1 cellular context compared by ENCODE assay signal in genomic region chr1:24765308-24765988, GRCh38.
A peak's percentile ranks its signal among the peaks of the same experiment; 100 is the strongest.
TF ChIP-seq lines count a peak whose summit lies in the region.

No MANE protein-coding gene starts in this region.

TF ChIP-seq in K562, 482 proteins besides CTCF, POLR2A, EP300 and RAD21 (continued from another document and continues in another):
- TF ChIP-seq ZFP91 (CRISPR knock-in tag; IDR thresholded peaks at IDR 0.05): no peak
- TF ChIP-seq BCOR (IDR thresholded peaks at IDR 0.05): peak; percentile 77
- peak; percentile 85 for TF ChIP-seq ZNF584 (CRISPR knock-in tag; IDR thresholded peaks at IDR 0.05; ENCODE audit: low read depth)
- TF ChIP-seq ZNF766 (CRISPR knock-in tag; conservative IDR thresholded peaks at IDR 0.05): peak; percentile 93
- TF ChIP-seq ZNF354B (CRISPR knock-in tag; IDR thresholded peaks at IDR 0.05): peak; percentile 49; the same call in 1 of the 2 replicates
- 0 out of 2 replicates have a peak, but pooled peaks have one; percentile 63 for TF ChIP-seq MIER1 (IDR thresholded peaks at IDR 0.05; ENCODE audit: low read depth)
- TF ChIP-seq ZBTB1 (CRISPR knock-in tag; IDR thresholded peaks at IDR 0.05; ENCODE audit: borderline replicate concordance, low read depth): no peak
- TF ChIP-seq EGR1 (conservative IDR thresholded peaks at IDR 0.05): no peak
- TF ChIP-seq ZNF609 (CRISPR knock-in tag; IDR thresholded peaks at IDR 0.05; ENCODE audit: borderline replicate concordance): no peak
- no peak for TF ChIP-seq RFX1 (IDR thresholded peaks at IDR 0.05)
- TF ChIP-seq USF2 (CRISPR knock-in tag; IDR thresholded peaks at IDR 0.05): no peak
- no peak for TF ChIP-seq ZNF444 (CRISPR knock-in tag; IDR thresholded peaks at IDR 0.05)
- TF ChIP-seq CTCFL (IDR thresholded peaks at IDR 0.05; ENCODE audit: borderline replicate concordance, insufficient read depth, low read depth, low read length, poor library complexity, severe bottlenecking): no peak
- TF ChIP-seq ZNF696 (CRISPR knock-in tag; conservative IDR thresholded peaks at IDR 0.05): no peak
- no peak for TF ChIP-seq SUPT5H (IDR thresholded peaks at IDR 0.05)
- TF ChIP-seq POLR2AphosphoS5 (IDR thresholded peaks at IDR 0.05; ENCODE audit: control insufficient read depth, insufficient read depth, low read depth, low read length): 0 out of 2 replicates have a peak, but pooled peaks have one; percentile 31
- peak; percentile 80 for TF ChIP-seq JUN (IDR thresholded peaks at IDR 0.05; ENCODE audit: borderline replicate concordance, low read depth, low read length)
- no peak for TF ChIP-seq JUN (CRISPR knock-in tag; IDR thresholded peaks at IDR 0.05; ENCODE audit: borderline replicate concordance)
- peak; percentile 95 for TF ChIP-seq BACH1 (tag; IDR thresholded peaks at IDR 0.05)
- TF ChIP-seq IRF9 (tag; IDR thresholded peaks at IDR 0.05): peak; percentile 69
- no peak for TF ChIP-seq PATZ1 (CRISPR knock-in tag; IDR thresholded peaks at IDR 0.05; ENCODE audit: borderline replicate concordance)
- TF ChIP-seq ZNF316 (IDR thresholded peaks at IDR 0.05): peak; percentile 100
- TF ChIP-seq BCLAF1 (IDR thresholded peaks at IDR 0.05; ENCODE audit: borderline replicate concordance in 1 of 2, control insufficient read depth in 1 of 2, low read depth in 2 of 2, low read length in 1 of 2): no peak
- no peak for TF ChIP-seq ZNF23 (CRISPR knock-in tag; IDR thresholded peaks at IDR 0.05)
- peak; percentile 31; the same call in 1 of the 2 replicates for TF ChIP-seq PTRF (tag; IDR thresholded peaks at IDR 0.05)
- TF ChIP-seq ZNF780A (CRISPR knock-in tag; IDR thresholded peaks at IDR 0.05): no peak
- TF ChIP-seq CBX1 (IDR thresholded peaks at IDR 0.05; ENCODE audit: low read depth): no peak
- TF ChIP-seq PHTF2 (CRISPR knock-in tag; IDR thresholded peaks at IDR 0.05): no peak
- no peak for TF ChIP-seq USF1 (CRISPR knock-in tag; IDR thresholded peaks at IDR 0.05)
- no peak for TF ChIP-seq ZNF232 (CRISPR knock-in tag; IDR thresholded peaks at IDR 0.05)
- peak; percentile 86 for TF ChIP-seq LEF1 (IDR thresholded peaks at IDR 0.05)
- TF ChIP-seq RBM17 (IDR thresholded peaks at IDR 0.05; ENCODE audit: borderline replicate concordance, low read depth, low read length): no peak
- no peak for TF ChIP-seq MECOM (CRISPR knock-in tag; IDR thresholded peaks at IDR 0.05)
- TF ChIP-seq NRF1 (conservative IDR thresholded peaks at IDR 0.05 in 1 of 2, IDR thresholded peaks at IDR 0.05 in 1 of 2): peak; percentile 41 to 44; a peak in 3 of 4 replicates
- no peak for TF ChIP-seq ZNF143 (CRISPR knock-in tag; IDR thresholded peaks at IDR 0.05)
- peak; percentile 97 for TF ChIP-seq MAFK (IDR thresholded peaks at IDR 0.05; ENCODE audit: low read length)
- TF ChIP-seq DPF2 (IDR thresholded peaks at IDR 0.05): peak; percentile 97
- no peak for TF ChIP-seq SPI1 (IDR thresholded peaks at IDR 0.05; ENCODE audit: borderline replicate concordance, low read depth, low read length)
- 0 out of 2 replicates have a peak, but pooled peaks have one; percentile 9 for TF ChIP-seq TAF7 (tag; IDR thresholded peaks at IDR 0.05)
- no peak for TF ChIP-seq ELK1 (CRISPR knock-in tag; IDR thresholded peaks at IDR 0.05)
- TF ChIP-seq CEBPG (CRISPR knock-in tag; IDR thresholded peaks at IDR 0.05): peak; percentile 92
- peak; percentile 74 to 77 for TF ChIP-seq CEBPG (tag; conservative IDR thresholded peaks at IDR 0.05 in 1 of 2, IDR thresholded peaks at IDR 0.05 in 1 of 2)
- no peak for TF ChIP-seq NCOA4 (IDR thresholded peaks at IDR 0.05; ENCODE audit: partially characterized antibody)
- TF ChIP-seq FOXP1 (CRISPR knock-in tag; IDR thresholded peaks at IDR 0.05): no peak
- TF ChIP-seq GABPB1 (CRISPR knock-in tag; IDR thresholded peaks at IDR 0.05): no peak
- no peak for TF ChIP-seq PRPF4 (IDR thresholded peaks at IDR 0.05; ENCODE audit: insufficient read depth, low read depth, low read length, poor library complexity, severe bottlenecking)
- TF ChIP-seq SNRNP70 (optimal IDR thresholded peaks at IDR 0.05; ENCODE audit: low read depth, low read length): no peak
- TF ChIP-seq PHF21A (IDR thresholded peaks at IDR 0.05; ENCODE audit: borderline replicate concordance, low read depth): no peak
- no peak for TF ChIP-seq POLR3G (IDR thresholded peaks at IDR 0.05; ENCODE audit: extremely low read depth, insufficient read length, insufficient replicate concordance)
- TF ChIP-seq CC2D1A (IDR thresholded peaks at IDR 0.05): peak; percentile 83
- TF ChIP-seq KHSRP (IDR thresholded peaks at IDR 0.05): no peak; the same call in 1 of the 2 replicates
- TF ChIP-seq CEBPB (tag; IDR thresholded peaks at IDR 0.05): no peak
- no peak for TF ChIP-seq E2F3 (CRISPR knock-in tag; IDR thresholded peaks at IDR 0.05)
